In genomic region chr2:144801766-144802165, GRCh38 we compare ENCODE assay signal across 12 cellular contexts.
DNase-seq lines count a peak whose midpoint lies in the region; ATAC-seq and TF ChIP-seq lines count a peak whose summit lies in the region.
"Had no signal": no experiment of that assay in that cellular context is flagged by ENCODE, and none has a peak within 500 bp of the region (broad histone marks: within the 10 kb centered on the region; RNA-seq: fewer than 3 reads in every experiment).

No MANE protein-coding gene starts in this region.

- TF ChIP-seq POLR2A in IMR-90 (IDR thresholded peaks at IDR 0.05; ENCODE audit: low read depth, low read length) = no peak

- peak overlapping the region; percentile 72; the same call in 1 of the 3 replicates for H2BK15ac ChIP-seq in IMR-90 (ENCODE audit: low read depth, low read length)

- no peak overlapping the region for H2AK5ac ChIP-seq in IMR-90 (ENCODE audit: low read depth, low read length)

- H3K27me3 ChIP-seq in IMR-90 (ENCODE audit: control insufficient read depth, insufficient read depth, low read length) = no peaks in the 10 kb centered on the region

- no peak overlapping the region for H2AK9ac ChIP-seq in IMR-90 (replicated peaks; ENCODE audit: low read depth, low read length, poor library complexity)

- peak overlapping the region; percentile 76 for H2AFZ ChIP-seq in IMR-90 (replicated peaks; ENCODE audit: low read length, poor library complexity)

- no peaks in the 10 kb centered on the region for H3K79me1 ChIP-seq in IMR-90 (ENCODE audit: low read depth in 1 of 2, low read length in 2 of 2)

- dilution Hi-C loops in IMR-90 (cut with HindIII; ENCODE audit: low sequenced_read_pairs, unreplicated experiment) = no loop called here

- H3K4me3 ChIP-seq in IMR-90 (ENCODE audit: insufficient read depth, low read depth, low read length) (no peak overlapping the region), cardiac fibroblast (replicated peaks in 1 of 2; ENCODE audit: low read depth in 2 of 2, low read length in 2 of 2) (no peak overlapping the region)
- H3K4me3 ChIP-seq: psoas muscle had no signal

- peaks cover 5% of the 10 kb centered on the region for H3K4me1 ChIP-seq in IMR-90 (ENCODE audit: control insufficient read depth, insufficient read depth, low read length)
- H3K4me1 ChIP-seq: psoas muscle had no signal

- no peak for TF ChIP-seq CTCF in IMR-90 (conservative IDR thresholded peaks at IDR 0.05; ENCODE audit: low read depth, low read length)
- TF ChIP-seq CTCF in cardiac fibroblast (IDR thresholded peaks at IDR 0.05; ENCODE audit: low read depth, low read length) = no peak

- H3K4me2 ChIP-seq in IMR-90 (ENCODE audit: low read depth, low read length) = peak overlapping the region; percentile 46; the same call in 1 of the 2 replicates

- no peaks in the 10 kb centered on the region for H3K9me1 ChIP-seq in IMR-90 (ENCODE audit: insufficient read depth, low read length)

- peak overlapping the region; percentile 74 for H3K14ac ChIP-seq in IMR-90 (replicated peaks; ENCODE audit: low read depth, low read length)

- DNase-seq in ACHN (peak; percentile 24), IMR-90 (peak; percentile 89), cardiac fibroblast (ENCODE audit: low read depth in 2 of 2) (peak; percentile 68 to 82), islet precursor cell (peak; percentile 91), KBM-7 (no peak), DMS79 (lab: John Stamatoyannopoulos, UW) (no peak), Right ventricle myocardium inferior (ENCODE audit: missing footprints) (no peak)
- no peak for DNase-seq in stimulated activated CD4-positive, alpha-beta T cell treated with anti-CD3 and anti-CD28 coated beads, Interleukin-4, amount 100 ng/mL, for 24 hours
- DNase-seq: activated naive CD4-positive, alpha-beta T cell treated with Interleukin-2 at 50 U/mL for 16 hours; AML-193; effector CD4-positive, alpha-beta T cell; psoas muscle had no signal

- no CpG with 5 or more reads among the region's 2 CpGs for WGBS in IMR-90 (ENCODE audit: extremely low coverage in 2 of 2, insufficient read length in 1 of 2), 2 experiments

- no peak overlapping the region; the same call in 1 of the 2 replicates for H3K23ac ChIP-seq in IMR-90 (ENCODE audit: low read depth, low read length)

- H4K5ac ChIP-seq in IMR-90 (ENCODE audit: low read depth, low read length) = no peak overlapping the region

- H3K56ac ChIP-seq in IMR-90 (ENCODE audit: extremely low read depth, insufficient read depth, low read length) = no peak overlapping the region

- H4K20me1 ChIP-seq in IMR-90 (ENCODE audit: insufficient read depth, low read length) = no peaks in the 10 kb centered on the region

- no peaks in the 10 kb centered on the region for H3K36me3 ChIP-seq in IMR-90 (ENCODE audit: control insufficient read depth, insufficient read depth, low read length)

- H3K18ac ChIP-seq in IMR-90 (ENCODE audit: low read depth, low read length) = no peak overlapping the region

- H3K9me3 ChIP-seq in IMR-90 (ENCODE audit: control insufficient read depth, insufficient read depth, low read length) = no peaks in the 10 kb centered on the region
- H3K9me3 ChIP-seq: psoas muscle had no signal

- BruUV-seq in IMR-90 (replicated peaks; lab: Mats Ljungman, UMichigan) = no TSS peak

- in situ Hi-C loops in ACHN (cut with HindIII; ENCODE audit: low pct_ligation_motif_present, low pct_unique_long_range_greater_than_20kb, low sequenced_read_pairs) = no loop called here
- in situ Hi-C loops in IMR-90 (cut with MboI; ENCODE audit: low sequenced_read_pairs) = no loop called here
- in situ Hi-C loops in KBM-7 (cut with MboI; ENCODE audit: low pct_unique_long_range_greater_than_20kb, low sequenced_read_pairs) = no loop called here

- no peak overlapping the region for H3K9ac ChIP-seq in IMR-90 (ENCODE audit: low read depth, low read length)

- H3K4ac ChIP-seq in IMR-90 (ENCODE audit: low read depth, low read length) = peak overlapping the region; percentile 84; the same call in 1 of the 2 replicates

- peak overlapping the region; percentile 92 for H2BK20ac ChIP-seq in IMR-90 (ENCODE audit: low read depth, low read length)

- intact Hi-C loops in IMR-90 (cut with micrococcal nuclease) (no loop called here), Right ventricle myocardium inferior (cut with DNase I) (no loop called here)

- H4K91ac ChIP-seq in IMR-90 (ENCODE audit: insufficient read depth, low read depth, low read length) = peak overlapping the region; percentile 56; the same call in 1 of the 2 replicates

- no peak for TF ChIP-seq RAD21 in IMR-90 (IDR thresholded peaks at IDR 0.05; ENCODE audit: low read length)

- CTCF ChIA-PET in IMR-90 (lab: Yijun Ruan, JAX) = no interaction called here

- POLR2A ChIA-PET in IMR-90 (lab: Charles Lee; ENCODE audit: unreplicated experiment) = no interaction called here

- no peak overlapping the region for H3K27ac ChIP-seq in IMR-90 (ENCODE audit: insufficient read depth, low read length)
- H3K27ac ChIP-seq: psoas muscle had no signal

- peak overlapping the region; percentile 73 for H2BK5ac ChIP-seq in IMR-90 (ENCODE audit: low read depth, low read length, poor library complexity, severe bottlenecking)

- H4K8ac ChIP-seq in IMR-90 (ENCODE audit: low read depth in 2 of 2, low read length in 2 of 2) = peak overlapping the region in 1 of 2 experiments; percentile 80; a peak in 2 of 4 replicates

- ATAC-seq in IMR-90 (ENCODE audit: low read depth) (peak; percentile 88), Right ventricle myocardium inferior (no peak)
- ATAC-seq: psoas muscle had no signal

- H2BK120ac ChIP-seq in IMR-90 (ENCODE audit: low read depth, low read length) = peak overlapping the region; percentile 92

TF ChIP-seq in IMR-90, 13 proteins besides CTCF, POLR2A, EP300 and RAD21:
- TF ChIP-seq SMC3 (IDR thresholded peaks at IDR 0.05; ENCODE audit: low read depth, low read length) (peak; percentile 8; the same call in 1 of the 2 replicates), FOS (IDR thresholded peaks at IDR 0.05; ENCODE audit: low read depth, low read length) (0 out of 2 replicates have a peak, but pooled peaks have one; percentile 13), MAFK (IDR thresholded peaks at IDR 0.05; ENCODE audit: low read depth, low read length) (no peak)

Comparison
In these comparisons a context has a peak if more than half of its experiments do, and no peak if none do; other contexts are left out.
1. DNase-seq: peak in ACHN (single experiment), IMR-90 (single experiment), cardiac fibroblast (2 of 2) and islet precursor cell (single experiment); none in stimulated activated CD4-positive, alpha-beta T cell treated with anti-CD3 and anti-CD28 coated beads, Interleukin-4, amount 100 ng/mL, for 24 hours (single experiment), KBM-7 (single experiment), DMS79 (single experiment) and Right ventricle myocardium inferior (single experiment).